8 cellular contexts compared by ENCODE assay signal in the genomic region with DNA sequence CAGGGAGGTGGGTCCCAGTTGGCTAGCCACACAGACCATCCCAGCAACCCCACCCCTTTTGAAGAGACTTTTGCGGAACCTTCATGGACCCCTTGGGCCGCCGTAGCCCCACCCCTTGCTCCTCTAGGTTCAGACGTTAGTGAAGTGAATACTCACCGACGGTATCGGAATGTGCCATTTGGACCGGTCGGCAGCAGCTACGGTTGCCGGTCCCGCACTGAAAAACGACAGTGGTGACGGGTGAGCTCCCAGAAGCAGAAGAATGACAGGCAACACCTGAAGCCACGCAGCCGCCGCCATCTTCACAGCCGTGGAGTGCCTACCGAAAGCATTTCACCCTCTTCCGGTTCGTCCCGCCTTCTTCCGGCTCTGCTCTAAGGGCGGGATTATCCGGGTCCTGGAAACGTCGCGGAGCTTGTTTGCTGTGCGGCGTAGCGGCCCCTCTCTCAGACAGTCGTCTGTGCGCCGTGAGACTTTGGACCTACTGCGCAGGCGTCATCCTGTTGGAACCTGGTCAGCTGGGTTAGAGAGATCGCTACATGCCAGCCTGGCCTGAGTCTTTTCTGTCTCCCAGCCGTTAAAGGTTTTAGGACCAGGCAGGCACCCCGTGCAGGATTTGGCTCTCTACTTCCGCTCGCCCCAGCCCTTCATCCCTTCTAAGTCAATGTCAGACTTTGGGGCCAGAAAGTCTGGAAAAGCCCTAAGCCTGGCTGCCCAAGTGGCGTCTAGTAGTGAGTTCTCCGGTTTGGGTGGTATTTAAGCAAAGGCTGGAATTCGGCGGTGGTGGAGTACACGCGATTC. TPM values are rescaled to one million over a fixed set of nuclear protein-coding genes. Genes with fewer than 3 reads are reported as not detected.
DNase-seq lines count a peak whose midpoint lies in the region; ATAC-seq and TF ChIP-seq lines count a peak whose summit lies in the region.

A gene with protein sequence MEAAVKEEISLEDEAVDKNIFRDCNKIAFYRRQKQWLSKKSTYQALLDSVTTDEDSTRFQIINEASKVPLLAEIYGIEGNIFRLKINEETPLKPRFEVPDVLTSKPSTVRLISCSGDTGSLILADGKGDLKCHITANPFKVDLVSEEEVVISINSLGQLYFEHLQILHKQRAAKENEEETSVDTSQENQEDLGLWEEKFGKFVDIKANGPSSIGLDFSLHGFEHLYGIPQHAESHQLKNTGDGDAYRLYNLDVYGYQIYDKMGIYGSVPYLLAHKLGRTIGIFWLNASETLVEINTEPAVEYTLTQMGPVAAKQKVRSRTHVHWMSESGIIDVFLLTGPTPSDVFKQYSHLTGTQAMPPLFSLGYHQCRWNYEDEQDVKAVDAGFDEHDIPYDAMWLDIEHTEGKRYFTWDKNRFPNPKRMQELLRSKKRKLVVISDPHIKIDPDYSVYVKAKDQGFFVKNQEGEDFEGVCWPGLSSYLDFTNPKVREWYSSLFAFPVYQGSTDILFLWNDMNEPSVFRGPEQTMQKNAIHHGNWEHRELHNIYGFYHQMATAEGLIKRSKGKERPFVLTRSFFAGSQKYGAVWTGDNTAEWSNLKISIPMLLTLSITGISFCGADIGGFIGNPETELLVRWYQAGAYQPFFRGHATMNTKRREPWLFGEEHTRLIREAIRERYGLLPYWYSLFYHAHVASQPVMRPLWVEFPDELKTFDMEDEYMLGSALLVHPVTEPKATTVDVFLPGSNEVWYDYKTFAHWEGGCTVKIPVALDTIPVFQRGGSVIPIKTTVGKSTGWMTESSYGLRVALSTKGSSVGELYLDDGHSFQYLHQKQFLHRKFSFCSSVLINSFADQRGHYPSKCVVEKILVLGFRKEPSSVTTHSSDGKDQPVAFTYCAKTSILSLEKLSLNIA (N-terminal part only) (plus strand): TSS at position 103 of the 801 bp plus-strand sequence. CDS start 1,281 bp downstream, outside the sequence.
Gene TMEM87A, minus strand, starts transcription at position 335 of the 801 bp plus-strand sequence. Its CDS starts 35 bp downstream, at position 300.

- H3K27me3 ChIP-seq in H7 (ENCODE audit: control insufficient read depth, insufficient read depth, low read length): no peaks in the 10 kb centered on the region

- peak within 1 kb of the TSS; percentile 97 to 100 for H3K27ac Mint-ChIP-seq in natural killer cell treated with Interleukin-12 subunit alpha and Interleukin-12 subunit beta and Interleukin-15 and Interleukin-18, amount 100 ng/mL, for 72 hours

- no peaks in the 10 kb centered on the region for H3K9me3 Mint-ChIP-seq in natural killer cell treated with Interleukin-12 subunit alpha and Interleukin-12 subunit beta and Interleukin-15 and Interleukin-18, amount 100 ng/mL, for 72 hours

- no peaks in the 10 kb centered on the region; the same call in 1 of the 2 replicates for H3K36me3 ChIP-seq in H7 (replicated peaks; ENCODE audit: control insufficient read depth, insufficient read depth, low read length)

- peak within 1 kb of the TSS; percentile 99 for H3K4me3 Mint-ChIP-seq in natural killer cell treated with Interleukin-12 subunit alpha and Interleukin-12 subunit beta and Interleukin-15 and Interleukin-18, amount 100 ng/mL, for 72 hours

- no peaks in the 10 kb centered on the region for H3K27me3 Mint-ChIP-seq in natural killer cell treated with Interleukin-12 subunit alpha and Interleukin-12 subunit beta and Interleukin-15 and Interleukin-18, amount 100 ng/mL, for 72 hours

- TF ChIP-seq CTCF in fibroblast of pulmonary artery (IDR thresholded peaks at IDR 0.05; ENCODE audit: low read length, missing control alignments): no peak

- peaks cover 40 to 47% of the 10 kb centered on the region in 2 donors for H3K4me1 Mint-ChIP-seq in natural killer cell treated with Interleukin-12 subunit alpha and Interleukin-12 subunit beta and Interleukin-15 and Interleukin-18, amount 100 ng/mL, for 72 hours (ENCODE audit: low read depth in 2 of 2)

- DNase-seq in ELF-1 (ENCODE audit: low read depth, low spot score) (peak; percentile 99), H7 (peak; percentile 85), M059J (ENCODE audit: low read depth) (peak; percentile 98), SHP77 (lab: John Stamatoyannopoulos, UW) (peak; percentile 98), fibroblast of pulmonary artery (ENCODE audit: low read depth) (peak; percentile 99)
- DNase-seq in activated effector memory CD4-positive, alpha-beta T cell treated with Interleukin-2 at 50 U/mL for 16 hours: peak; percentile 95
- peak; percentile 97 for DNase-seq in natural killer cell treated with Interleukin-12 subunit alpha and Interleukin-12 subunit beta and Interleukin-15 and Interleukin-18, amount 100 ng/mL, for 72 hours (ENCODE audit: low spot score)
- DNase-seq in stimulated activated naive CD8-positive, alpha-beta T cell treated with anti-CD3 and anti-CD28 coated beads, Interleukin-15, Interleukin-2, amounts not matched to agents 100 U/mL and 50 U/mL, for 24 hours: peak; percentile 94

- H3K4me3 ChIP-seq in H7 (ENCODE audit: insufficient read depth, low read depth, low read length) (peak within 1 kb of the TSS; percentile 59), fibroblast of pulmonary artery (replicated peaks; ENCODE audit: low read depth, low read length) (peak within 1 kb of the TSS; percentile 96)

- no peaks in the 10 kb centered on the region for H3K36me3 Mint-ChIP-seq in natural killer cell treated with Interleukin-12 subunit alpha and Interleukin-12 subunit beta and Interleukin-15 and Interleukin-18, amount 100 ng/mL, for 72 hours

- ATAC-seq in natural killer cell treated with Interleukin-12 subunit alpha and Interleukin-12 subunit beta and Interleukin-15 and Interleukin-18, amount 100 ng/mL, for 72 hours: peak; percentile 99
- ATAC-seq in stimulated activated naive CD8-positive, alpha-beta T cell treated with anti-CD3 and anti-CD28 coated beads, Interleukin-15, Interleukin-2, amounts not matched to agents 100 U/mL and 50 U/mL, for 24 hours: peak; percentile 99

RNA-seq across cellular contexts. Expression of the first gene that starts in this region (rescaled TPM):
- total RNA-seq in H7 (2014; rRNA removed; shearing (Covaris generic)): 10.8 and 11.2 TPM in 2 replicates
- total RNA-seq in M059J (2014; rRNA removed; shearing (Covaris generic)): 14.7 and 14.8 TPM in 2 replicates
- 10 to 100 TPM; 16.0 to 24.4 TPM for total RNA-seq in natural killer cell treated with Interleukin-12 subunit alpha and Interleukin-12 subunit beta and Interleukin-15 and Interleukin-18, amount 100 ng/mL, for 72 hours

RNA-seq across cellular contexts. Expression of gene TMEM87A, which starts in this region (rescaled TPM):
- 25.2 and 29.8 TPM in 2 replicates for total RNA-seq in H7 (2014; rRNA removed; shearing (Covaris generic))
- 62.3 and 75.6 TPM in 2 replicates for total RNA-seq in M059J (2014; rRNA removed; shearing (Covaris generic))
- total RNA-seq in natural killer cell treated with Interleukin-12 subunit alpha and Interleukin-12 subunit beta and Interleukin-15 and Interleukin-18, amount 100 ng/mL, for 72 hours: 10 to 100 TPM; 53.0 to 59.4 TPM

Comparison
In these comparisons a context has a peak if more than half of its experiments do, and no peak if none do; other contexts are left out.
1. Peak in every context shown above with its lines: DNase-seq, ATAC-seq and H3K4me3 ChIP-seq.